19 cellular contexts compared by ENCODE assay signal in genomic region chr3:167813169-167814123, GRCh38.
DNase-seq lines count a peak whose midpoint lies in the region; ATAC-seq and TF ChIP-seq lines count a peak whose summit lies in the region.
"Had no signal": no experiment of that assay in that cellular context is flagged by ENCODE, and none has a peak within 500 bp of the region (broad histone marks: within the 10 kb centered on the region; RNA-seq: fewer than 3 reads in every experiment).

No MANE protein-coding gene starts in this region.

- no peaks in the 10 kb centered on the region for H3K79me2 ChIP-seq in hepatocyte

- intact Hi-C loops in ascending aorta (cut with DNase I), result loop anchor here (1.0 kb wide), 2 partner anchors 78 to 282 kb away; partner anchors contain the start of genes GOLIM4 and SERPINI1

- no peak overlapping the region for H3K4me2 ChIP-seq in hepatocyte
- H3K4me2 ChIP-seq in skeletal muscle satellite cell (ENCODE audit: low read length), result peak overlapping the region; percentile 43
- H3K4me2 ChIP-seq: smooth muscle cell had no signal

- TF ChIP-seq CTCF in HEK293 (tag by site-specific recombination; IDR thresholded peaks at IDR 0.05) (no peak), ascending aorta (IDR thresholded peaks at IDR 0.05) (no peak), hepatocyte (IDR thresholded peaks at IDR 0.05; ENCODE audit: poor library complexity) (no peak)

- CTCF ChIA-PET in HEK293 (lab: Yijun Ruan, JAX), result no interaction called here
- CTCF ChIA-PET in activated CD8-positive, alpha-beta memory T cell treated with anti-CD3 and anti-CD28 coated beads, Interleukin-2, amount 10 ng/mL, durations not matched to agents 7 days and 5 days (lab: Charles Lee), result interaction anchor here (1.4 kb wide), 1 partner anchor 72 kb away, joined by 3 read pairs; no protein-coding TSS in a partner anchor

- no peak overlapping the region for H3K27ac Mint-ChIP-seq in activated CD8-positive, alpha-beta memory T cell treated with anti-CD3 and anti-CD28 coated beads, Interleukin-2, amount 10 ng/mL, durations not matched to agents 7 days and 5 days
- H3K27ac Mint-ChIP-seq: stimulated activated naive B cell treated with anti-CD40 and anti-IgM and Interleukin-4, amounts not matched to agents 10 μg/mL and 1 μg/mL and 100 μg/mL, for 72 hours had no signal

- WGBS in hepatocyte (ENCODE audit: low lambda C conversion rate, missing lambda C conversion rate), result 49% methylated on average over 6 of the region's 6 CpGs

- H3K9me2 ChIP-seq in hepatocyte (replicated peaks; ENCODE audit: insufficient read depth), result no peaks in the 10 kb centered on the region

- DNase-seq in ascending aorta (ENCODE audit: low spot score in 2 of 2) (no peak), hepatocyte (ENCODE audit: low spot score) (no peak), MG63 (no peak)
- no peak for DNase-seq in activated CD8-positive, alpha-beta memory T cell treated with anti-CD3 and anti-CD28 coated beads, Interleukin-2, amount 10 ng/mL, durations not matched to agents 7 days and 5 days
- DNase-seq: activated CD4-positive, CD25-positive, alpha-beta regulatory T cell treated with anti-CD3 and anti-CD28 coated beads, Interleukin-2, amount 50 U/mL, for 72 hours; activated CD8-positive, alpha-beta memory T cell treated with anti-CD3 and anti-CD28 coated beads, Interleukin-2, amount 50 U/mL, for 48 hours; activated naive CD4-positive, alpha-beta T cell treated with Interleukin-2 at 50 U/mL for 16 hours; BE2C; effector CD8-positive, alpha-beta T cell; mesendoderm; NCI-H2171; NCI-H774; stimulated activated naive B cell treated with anti-CD40 and anti-IgM and Interleukin-4, amounts not matched to agents 10 μg/mL and 1 μg/mL and 100 μg/mL, for 72 hours; T-helper 1 cell had no signal

- H3K36me3 Mint-ChIP-seq in activated CD8-positive, alpha-beta memory T cell treated with anti-CD3 and anti-CD28 coated beads, Interleukin-2, amount 10 ng/mL, durations not matched to agents 7 days and 5 days, result no peaks in the 10 kb centered on the region
- H3K36me3 Mint-ChIP-seq: stimulated activated naive B cell treated with anti-CD40 and anti-IgM and Interleukin-4, amounts not matched to agents 10 μg/mL and 1 μg/mL and 100 μg/mL, for 72 hours had no signal

- no peaks in the 10 kb centered on the region for H3K27me3 ChIP-seq in ascending aorta
- no peaks in the 10 kb centered on the region for H3K27me3 ChIP-seq in hepatocyte
- H3K27me3 ChIP-seq in skeletal muscle satellite cell (ENCODE audit: control insufficient read depth, insufficient read depth, low read length), result no peaks in the 10 kb centered on the region
- no peaks in the 10 kb centered on the region for H3K27me3 ChIP-seq in MG63
- H3K27me3 ChIP-seq: BE2C had no signal

- H3K4me3 ChIP-seq in HEK293 (ENCODE audit: low read depth, low read length) (no peak overlapping the region), ascending aorta (no peak overlapping the region), hepatocyte (no peak overlapping the region), skeletal muscle satellite cell (ENCODE audit: low read length) (no peak overlapping the region), MG63 (no peak overlapping the region)
- H3K4me3 ChIP-seq: smooth muscle cell had no signal

- POLR2A ChIA-PET in HEK293 (lab: Yijun Ruan, JAX), result no interaction called here

- no peak overlapping the region for H3K9ac ChIP-seq in skeletal muscle satellite cell (ENCODE audit: low read depth, low read length)

- H2AFZ ChIP-seq in hepatocyte, result peak overlapping the region; percentile 8

- no peaks in the 10 kb centered on the region for H3K27me3 Mint-ChIP-seq in activated CD8-positive, alpha-beta memory T cell treated with anti-CD3 and anti-CD28 coated beads, Interleukin-2, amount 10 ng/mL, durations not matched to agents 7 days and 5 days
- H3K27me3 Mint-ChIP-seq: stimulated activated naive B cell treated with anti-CD40 and anti-IgM and Interleukin-4, amounts not matched to agents 10 μg/mL and 1 μg/mL and 100 μg/mL, for 72 hours had no signal

- no peak for ATAC-seq in activated CD8-positive, alpha-beta memory T cell treated with anti-CD3 and anti-CD28 coated beads, Interleukin-2, amount 10 ng/mL, durations not matched to agents 7 days and 5 days
- ATAC-seq in GM21528 (IDR thresholded peaks at IDR 0.05; ENCODE audit: low FRiP score, unreplicated experiment) (no peak), GM19452 (IDR thresholded peaks at IDR 0.05; ENCODE audit: unreplicated experiment) (no peak)
- ATAC-seq: stimulated activated naive B cell treated with anti-CD40 and anti-IgM and Interleukin-4, amounts not matched to agents 10 μg/mL and 1 μg/mL and 100 μg/mL, for 72 hours had no signal

- H3K4me3 Mint-ChIP-seq in activated CD8-positive, alpha-beta memory T cell treated with anti-CD3 and anti-CD28 coated beads, Interleukin-2, amount 10 ng/mL, durations not matched to agents 7 days and 5 days, result no peak overlapping the region
- H3K4me3 Mint-ChIP-seq: stimulated activated naive B cell treated with anti-CD40 and anti-IgM and Interleukin-4, amounts not matched to agents 10 μg/mL and 1 μg/mL and 100 μg/mL, for 72 hours had no signal

- no peak overlapping the region for H3K27ac ChIP-seq in HEK293 (ENCODE audit: extremely low read depth, low read depth, low read length)
- peak overlapping the region; percentile 62 to 73 for H3K27ac ChIP-seq in ascending aorta
- H3K27ac ChIP-seq in hepatocyte, result no peak overlapping the region

- H3K4me1 ChIP-seq in HEK293 (ENCODE audit: control insufficient read depth, insufficient read depth, low read length) (no peaks in the 10 kb centered on the region), ascending aorta (peaks cover 10 to 32% of the 10 kb centered on the region in 2 donors), hepatocyte (ENCODE audit: insufficient read depth) (no peaks in the 10 kb centered on the region), skeletal muscle satellite cell (ENCODE audit: control insufficient read depth, insufficient read depth, low read length) (peaks cover 40% of the 10 kb centered on the region)
- H3K4me1 ChIP-seq: BE2C had no signal

- no peaks in the 10 kb centered on the region for H4K20me1 ChIP-seq in hepatocyte (ENCODE audit: insufficient read depth, poor library complexity, severe bottlenecking)

- H3K9me3 ChIP-seq in HEK293 (ENCODE audit: control insufficient read depth, insufficient read depth, low read depth, low read length) (no peaks in the 10 kb centered on the region), ascending aorta (no peaks in the 10 kb centered on the region), hepatocyte (ENCODE audit: low read depth) (no peaks in the 10 kb centered on the region), skeletal muscle satellite cell (replicated peaks; ENCODE audit: low read length) (no peaks in the 10 kb centered on the region), MG63 (no peaks in the 10 kb centered on the region)
- H3K9me3 ChIP-seq: BE2C had no signal

- no peaks in the 10 kb centered on the region for H3K4me1 Mint-ChIP-seq in activated CD8-positive, alpha-beta memory T cell treated with anti-CD3 and anti-CD28 coated beads, Interleukin-2, amount 10 ng/mL, durations not matched to agents 7 days and 5 days

- H3K36me3 ChIP-seq in HEK293 (ENCODE audit: control insufficient read depth in 2 of 2, insufficient read depth in 1 of 2, low read length in 2 of 2), result no peaks in the 10 kb centered on the region
- no peaks in the 10 kb centered on the region for H3K36me3 ChIP-seq in ascending aorta
- no peaks in the 10 kb centered on the region for H3K36me3 ChIP-seq in hepatocyte (replicated peaks; ENCODE audit: insufficient read depth, low read depth)
- no peaks in the 10 kb centered on the region for H3K36me3 ChIP-seq in skeletal muscle satellite cell (ENCODE audit: insufficient read depth, low read length)
- no peaks in the 10 kb centered on the region for H3K36me3 ChIP-seq in MG63
- H3K36me3 ChIP-seq: BE2C had no signal

- H3K9me3 Mint-ChIP-seq in activated CD8-positive, alpha-beta memory T cell treated with anti-CD3 and anti-CD28 coated beads, Interleukin-2, amount 10 ng/mL, durations not matched to agents 7 days and 5 days (ENCODE audit: low read depth), result no peaks in the 10 kb centered on the region
- H3K9me3 Mint-ChIP-seq: stimulated activated naive B cell treated with anti-CD40 and anti-IgM and Interleukin-4, amounts not matched to agents 10 μg/mL and 1 μg/mL and 100 μg/mL, for 72 hours had no signal

TF ChIP-seq in HEK293, 187 proteins besides CTCF, POLR2A, EP300 and RAD21:
- TF ChIP-seq INSM2 (tag by site-specific recombination; IDR thresholded peaks at IDR 0.05), result no peak
- no peak for TF ChIP-seq ZNF391 (tag by site-specific recombination; IDR thresholded peaks at IDR 0.05; ENCODE audit: borderline replicate concordance, low read depth)
- TF ChIP-seq MZF1 (tag by site-specific recombination; IDR thresholded peaks at IDR 0.05; ENCODE audit: borderline replicate concordance), result peak; percentile 42; the same call in 1 of the 2 replicates
- TF ChIP-seq ZBTB6 (tag by site-specific recombination; IDR thresholded peaks at IDR 0.05), result no peak

Comparison
In these comparisons a context has a peak if more than half of its experiments do, and no peak if none do; other contexts are left out.
1. H3K27ac ChIP-seq: peak in ascending aorta (2 of 2); none in HEK293 (single experiment) and hepatocyte (single experiment).